18 cellular contexts compared by ENCODE assay signal in the genomic region with DNA sequence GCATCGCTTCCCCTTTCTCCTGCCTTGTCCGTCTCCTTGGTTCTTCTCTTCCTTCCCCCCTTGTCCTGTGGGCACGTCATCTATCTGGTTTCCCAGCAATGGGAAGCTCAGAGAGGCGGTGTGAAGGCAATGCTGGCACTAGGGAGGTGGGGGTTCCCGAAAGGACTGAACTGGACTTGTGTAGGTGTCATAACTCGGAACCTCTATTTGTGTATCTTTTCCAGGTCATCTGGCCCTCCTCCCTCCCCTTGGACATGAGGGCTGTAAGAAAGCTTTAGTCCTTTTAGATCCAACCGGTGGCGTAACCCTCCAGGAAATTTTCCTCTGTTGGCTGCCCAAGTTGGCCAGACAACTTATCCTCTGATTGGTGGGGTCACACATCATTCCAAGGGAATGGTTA.
DNase-seq lines count a peak whose midpoint lies in the region; ATAC-seq and TF ChIP-seq lines count a peak whose summit lies in the region.
"Had no signal": no experiment of that assay in that cellular context is flagged by ENCODE, and none has a peak within 500 bp of the region (broad histone marks: within the 10 kb centered on the region; RNA-seq: fewer than 3 reads in every experiment).

No MANE protein-coding gene starts in this region.

- peaks cover 7% of the 10 kb centered on the region for H3K36me3 Mint-ChIP-seq in stimulated activated memory B cell treated with anti-CD40 and anti-IgM and Interleukin-4, amounts not matched to agents 10 μg/mL and 1 μg/mL and 100 μg/mL, for 72 hours

- H3K36me3 ChIP-seq in left ventricle myocardium inferior: no peaks in the 10 kb centered on the region
- H3K36me3 ChIP-seq in muscle layer of colon (ENCODE audit: insufficient read depth, low read length): no peaks in the 10 kb centered on the region
- no peaks in the 10 kb centered on the region for H3K36me3 ChIP-seq in breast epithelium
- H3K36me3 ChIP-seq: HAP-1 had no signal

- H3K27me3 ChIP-seq in left ventricle myocardium inferior (ENCODE audit: low read depth): no peaks in the 10 kb centered on the region
- H3K27me3 ChIP-seq in muscle layer of colon (ENCODE audit: control insufficient read depth in 1 of 2, insufficient read depth in 2 of 2, low read length in 2 of 2): no peaks in the 10 kb centered on the region
- H3K27me3 ChIP-seq in breast epithelium: no peaks in the 10 kb centered on the region

- H3K4me1 ChIP-seq in left ventricle myocardium inferior: peaks cover 24% of the 10 kb centered on the region
- peaks cover 25% of the 10 kb centered on the region for H3K4me1 ChIP-seq in muscle layer of colon (ENCODE audit: insufficient read depth, low read length)
- peaks cover 4 to 5% of the 10 kb centered on the region in 2 donors for H3K4me1 ChIP-seq in breast epithelium
- H3K4me1 ChIP-seq: HAP-1 had no signal

- H3K9me3 Mint-ChIP-seq in stimulated activated memory B cell treated with anti-CD40 and anti-IgM and Interleukin-4, amounts not matched to agents 10 μg/mL and 1 μg/mL and 100 μg/mL, for 72 hours: peaks cover 12% of the 10 kb centered on the region

- no peaks in the 10 kb centered on the region for H3K27me3 Mint-ChIP-seq in stimulated activated memory B cell treated with anti-CD40 and anti-IgM and Interleukin-4, amounts not matched to agents 10 μg/mL and 1 μg/mL and 100 μg/mL, for 72 hours
- H3K27me3 Mint-ChIP-seq: IgD-negative memory B cell had no signal

- H3K4me3 ChIP-seq in left ventricle myocardium inferior (no peak overlapping the region), muscle layer of colon (ENCODE audit: low read depth in 1 of 2, low read length in 2 of 2) (no peak overlapping the region), breast epithelium (no peak overlapping the region)
- H3K4me3 ChIP-seq: HAP-1 had no signal

- intact Hi-C loops in left cardiac atrium (cut with DNase I) (no loop called here), left ventricle myocardium inferior (cut with micrococcal nuclease) (no loop called here), breast epithelium (cut with DNase I; ENCODE audit: low total_unique reads) (no loop called here)

- TF ChIP-seq CTCF in left ventricle myocardium inferior (IDR thresholded peaks at IDR 0.05; ENCODE audit: borderline replicate concordance) (no peak), breast epithelium (IDR thresholded peaks at IDR 0.05) (no peak)

- TF ChIP-seq POLR2A in breast epithelium (IDR thresholded peaks at IDR 0.05): no peak

- H3K27ac ChIP-seq in left ventricle myocardium inferior (replicated peaks) (no peak overlapping the region), muscle layer of colon (ENCODE audit: low read depth, low read length) (peak overlapping the region; percentile 35), breast epithelium (no peak overlapping the region)
- H3K27ac ChIP-seq: HL-60 had no signal

- H3K9ac ChIP-seq in muscle layer of colon (ENCODE audit: low read length): no peak overlapping the region

- ATAC-seq in left cardiac atrium (peak; percentile 12 to 24), HG02885 (IDR thresholded peaks at IDR 0.05; ENCODE audit: poor library complexity, unreplicated experiment) (no peak)
- no peak for ATAC-seq in stimulated activated memory B cell treated with anti-CD40 and anti-IgM and Interleukin-4, amounts not matched to agents 10 μg/mL and 1 μg/mL and 100 μg/mL, for 72 hours

- H3K9me3 ChIP-seq in left ventricle myocardium inferior (replicated peaks) (peaks cover 20% of the 10 kb centered on the region), muscle layer of colon (ENCODE audit: low read length) (no peaks in the 10 kb centered on the region), breast epithelium (no peaks in the 10 kb centered on the region)
- H3K9me3 ChIP-seq: HAP-1 had no signal

- DNase-seq in left cardiac atrium (no peak), left ventricle myocardium inferior (no peak), occipital lobe (lab: John Stamatoyannopoulos, UW) (no peak), breast epithelium (ENCODE audit: low spot score in 2 of 2) (no peak)
- no peak for DNase-seq in stimulated activated CD4-positive, alpha-beta T cell treated with anti-CD3 and anti-CD28 coated beads, Interleukin-2, amount 100 ng/mL, for 24 hours
- DNase-seq: 8988T, C1 segment of cervical spinal cord, DMS 273 treated with DMSO at 0.1 percent for 48 hours, GF-D8, NCI-H187, NCI-H345, NCI-H526 had no signal

- no peak overlapping the region for H3K4me3 Mint-ChIP-seq in stimulated activated memory B cell treated with anti-CD40 and anti-IgM and Interleukin-4, amounts not matched to agents 10 μg/mL and 1 μg/mL and 100 μg/mL, for 72 hours

- H3K27ac Mint-ChIP-seq in stimulated activated memory B cell treated with anti-CD40 and anti-IgM and Interleukin-4, amounts not matched to agents 10 μg/mL and 1 μg/mL and 100 μg/mL, for 72 hours: peak overlapping the region; percentile 69

- peaks cover 25% of the 10 kb centered on the region for H3K4me1 Mint-ChIP-seq in stimulated activated memory B cell treated with anti-CD40 and anti-IgM and Interleukin-4, amounts not matched to agents 10 μg/mL and 1 μg/mL and 100 μg/mL, for 72 hours

Comparison
In these comparisons a context has a peak if more than half of its experiments do, and no peak if none do; other contexts are left out.
1. ATAC-seq: peak in left cardiac atrium (2 of 2); none in stimulated activated memory B cell treated with anti-CD40 and anti-IgM and Interleukin-4, amounts not matched to agents 10 μg/mL and 1 μg/mL and 100 μg/mL, for 72 hours (single experiment) and HG02885 (single experiment).